17 cellular contexts compared by ENCODE assay signal in genomic region chr10:131430716-131431402, GRCh38.
"Had no signal": no experiment of that assay in that cellular context is flagged by ENCODE, and none has a peak within 500 bp of the region (broad histone marks: within the 10 kb centered on the region; RNA-seq: fewer than 3 reads in every experiment).

No MANE protein-coding gene starts in this region.

- H3K9me3 Mint-ChIP-seq: activated naive CD4-positive, alpha-beta T cell treated with anti-CD3 and anti-CD28 coated beads, Interleukin-2, amount 50 U/mL, for 24 hours; dendritic cell treated with granulocyte-macrophage colony-stimulating factor and Interleukin-4, amounts not matched to agents 40 ng/mL and 50 ng/mL, for 4 days; naive thymus-derived CD8-positive, alpha-beta T cell had no signal

- H3K36me3 Mint-ChIP-seq: activated naive CD4-positive, alpha-beta T cell treated with anti-CD3 and anti-CD28 coated beads, Interleukin-2, amount 50 U/mL, for 24 hours; naive thymus-derived CD8-positive, alpha-beta T cell had no signal

- H3K4me1 ChIP-seq: left lung, upper lobe of right lung had no signal

- H3K27ac Mint-ChIP-seq: activated CD8-positive, alpha-beta T cell treated with anti-CD3 and anti-CD28 coated beads, Interleukin-2, amount 10 ng/mL, durations not matched to agents 7 days and 5 days; dendritic cell treated with granulocyte-macrophage colony-stimulating factor and Interleukin-4, amounts not matched to agents 40 ng/mL and 50 ng/mL, for 4 days; progenitor cell of endocrine pancreas had no signal

- H3K4me3 ChIP-seq: body of pancreas, left lung, upper lobe of right lung had no signal

- H3K4me3 Mint-ChIP-seq: activated CD8-positive, alpha-beta T cell treated with anti-CD3 and anti-CD28 coated beads, Interleukin-2, amount 10 ng/mL, durations not matched to agents 7 days and 5 days; activated naive CD4-positive, alpha-beta T cell treated with anti-CD3 and anti-CD28 coated beads, Interleukin-2, amount 50 U/mL, for 24 hours; dendritic cell treated with granulocyte-macrophage colony-stimulating factor and Interleukin-4, amounts not matched to agents 40 ng/mL and 50 ng/mL, for 4 days; naive thymus-derived CD8-positive, alpha-beta T cell had no signal

- H3K4me1 Mint-ChIP-seq: activated naive CD4-positive, alpha-beta T cell treated with anti-CD3 and anti-CD28 coated beads, Interleukin-2, amount 50 U/mL, for 24 hours had no signal

- H3K27ac ChIP-seq: body of pancreas, left lung, upper lobe of right lung had no signal

- DNase-seq: activated CD4-positive, alpha-beta T cell treated with anti-CD3 and anti-CD28 coated beads for 1 hour; activated CD4-positive, alpha-beta T cell treated with anti-CD3 and anti-CD28 coated beads, Interleukin-2, amount 50 U/mL, for 1 hour; activated CD8-positive, alpha-beta T cell treated with anti-CD3 and anti-CD28 coated beads, Interleukin-2, amount 10 ng/mL, durations not matched to agents 7 days and 5 days; activated gamma-delta T cell treated with Interleukin-2 at 50 U/mL for 16 hours; activated T-cell treated with anti-CD3 and anti-CD28 coated beads, Interleukin-2, amount 50 U/mL, for 1 hour; anterior cingulate cortex; caudate nucleus; effector CD4-positive, alpha-beta T cell; naive thymus-derived CD8-positive, alpha-beta T cell; stimulated activated CD4-positive, alpha-beta T cell treated with anti-CD3 and anti-CD28 coated beads, Interleukin-4, amount 100 ng/mL, for 4 hours; stimulated activated naive CD8-positive, alpha-beta T cell treated with anti-CD3 and anti-CD28 coated beads, Interleukin-15, Interleukin-2, amounts not matched to agents 100 U/mL and 50 U/mL, for 24 hours; upper lobe of right lung had no signal

- H3K36me3 ChIP-seq: left lung, upper lobe of right lung had no signal

- H3K9me3 ChIP-seq: body of pancreas, left lung, upper lobe of right lung had no signal
